8 cellular contexts compared by ENCODE assay signal in the genomic region with DNA sequence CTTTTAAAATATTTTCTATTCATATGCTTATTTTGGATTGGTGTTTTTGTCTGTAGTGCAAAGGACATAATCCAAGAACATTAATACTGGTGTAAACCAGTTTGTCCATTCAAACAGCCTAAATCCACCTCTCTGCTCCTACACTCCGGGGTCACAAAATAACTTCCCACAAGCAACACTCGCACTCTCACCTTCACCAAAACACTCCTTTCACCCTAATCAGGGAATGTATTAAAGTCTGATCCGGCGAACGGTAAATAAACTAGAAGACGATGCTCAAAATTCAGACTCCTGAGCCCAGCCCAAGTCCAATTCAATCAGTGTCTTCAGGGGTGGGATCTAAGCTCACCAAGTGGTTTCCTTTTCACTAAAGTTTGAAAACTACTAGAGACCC. TPM values are rescaled to one million over a fixed set of nuclear protein-coding genes. Genes with fewer than 3 reads are reported as not detected.
DNase-seq lines count a peak whose midpoint lies in the region; ATAC-seq, FAIRE-seq and TF ChIP-seq lines count a peak whose summit lies in the region.

No MANE protein-coding gene starts in this region.

- H3K27me3 ChIP-seq in Peyer's patch (no peaks in the 10 kb centered on the region), endothelial cell of umbilical vein (ENCODE audit: control insufficient read depth in 2 of 2, insufficient read depth in 2 of 2, low read length in 2 of 2) (no peaks in the 10 kb centered on the region)

- TSS peak; percentile 39 for BruUV-seq in endothelial cell of umbilical vein (replicated peaks; lab: Mats Ljungman, UMichigan)

- H3K27ac ChIP-seq in Peyer's patch: peak overlapping the region; percentile 81 to 90 (median 82)
- H3K27ac ChIP-seq in endothelial cell of umbilical vein (ENCODE audit: insufficient read depth, low read depth, low read length): peak overlapping the region; percentile 88

- H3K4me3 Mint-ChIP-seq in nephron progenitor cell: peak overlapping the region; percentile 93

- H3K4me3 ChIP-seq in Peyer's patch: peak overlapping the region; percentile 74 to 90 (median 84)
- H3K4me3 ChIP-seq in endothelial cell of umbilical vein (replicated peaks in 1 of 3; ENCODE audit: insufficient read depth in 1 of 3, low read depth in 1 of 3, low read length in 3 of 3): peak overlapping the region; percentile 61 to 99 (median 97)

- H3K9me1 ChIP-seq in endothelial cell of umbilical vein (replicated peaks; ENCODE audit: control insufficient read depth, extremely low read depth, insufficient read depth, low read length): no peaks in the 10 kb centered on the region

- no peaks in the 10 kb centered on the region for H3K9me3 Mint-ChIP-seq in nephron progenitor cell

- H3K9me3 ChIP-seq in Peyer's patch (no peaks in the 10 kb centered on the region), endothelial cell of umbilical vein (replicated peaks; ENCODE audit: control insufficient read depth, insufficient read depth, low read length) (no peaks in the 10 kb centered on the region)

- CTCF ChIA-PET in endothelial cell of umbilical vein (lab: Charles Lee): interaction anchor here (1.0 to 2.2 kb wide), 4 partner anchors 25 to 733 kb away, joined by 3 to 7 read pairs (median 4); a partner anchor contains a TSS

- POLR2A ChIA-PET in endothelial cell of umbilical vein (lab: Charles Lee): no interaction called here

- no peak for FAIRE-seq in endothelial cell of umbilical vein (lab: Jason Lieb, UNC)
- FAIRE-seq in GM19239 (lab: Jason Lieb, UNC): no peak

- H3K4me2 ChIP-seq in endothelial cell of umbilical vein (ENCODE audit: insufficient read depth, low read length): peak overlapping the region; percentile 95

- dilution Hi-C loops in endothelial cell of umbilical vein (cut with MboI; ENCODE audit: extremely low pct_ligation_motif_present, low sequenced_read_pairs): no loop called here

- peak overlapping the region; percentile 97 for H3K9ac ChIP-seq in endothelial cell of umbilical vein (replicated peaks; ENCODE audit: extremely low read depth, insufficient read depth, low read length)

- H3K27me3 Mint-ChIP-seq in nephron progenitor cell (ENCODE audit: low read depth, poor library complexity): peaks cover 18% of the 10 kb centered on the region

- DNase-seq in Peyer's patch (no peak), endothelial cell of umbilical vein (ENCODE audit: low read depth, low spot score) (peak; percentile 31), nephron progenitor cell (no peak), NCI-H2171 treated with DMSO at 0.1 percent for 48 hours (lab: John Stamatoyannopoulos, UW) (no peak), GM19239 (ENCODE audit: insufficient read length, low spot score) (no peak), AG08395 (ENCODE audit: low spot score) (no peak)

- peaks cover 51% of the 10 kb centered on the region for H3K79me2 ChIP-seq in endothelial cell of umbilical vein (ENCODE audit: control insufficient read depth, insufficient read depth, low read length)

- no peaks in the 10 kb centered on the region for H4K20me1 ChIP-seq in endothelial cell of umbilical vein (replicated peaks; ENCODE audit: control insufficient read depth, extremely low read depth, insufficient read depth, low read length)

- peaks cover 9% of the 10 kb centered on the region for H3K36me3 Mint-ChIP-seq in nephron progenitor cell (ENCODE audit: low read depth)

- no peaks in the 10 kb centered on the region for H3K36me3 ChIP-seq in Peyer's patch
- H3K36me3 ChIP-seq in endothelial cell of umbilical vein (ENCODE audit: control insufficient read depth in 2 of 2, extremely low read depth in 1 of 2, insufficient read depth in 2 of 2, low read length in 2 of 2): no peaks in the 10 kb centered on the region

- H3K4me1 Mint-ChIP-seq in nephron progenitor cell: peaks cover 48% of the 10 kb centered on the region

- peak; percentile 1 for ATAC-seq in GM21619 (IDR thresholded peaks at IDR 0.05; ENCODE audit: unreplicated experiment)
- no peak for ATAC-seq in HG03342 (IDR thresholded peaks at IDR 0.05; ENCODE audit: unreplicated experiment)

- H2AFZ ChIP-seq in endothelial cell of umbilical vein (ENCODE audit: low read depth, low read length): peak overlapping the region; percentile 90

- TF ChIP-seq CTCF in Peyer's patch (IDR thresholded peaks at IDR 0.05) (no peak), endothelial cell of umbilical vein (IDR thresholded peaks at IDR 0.05; ENCODE audit: extremely low read depth in 1 of 2, insufficient read depth in 1 of 2, low read depth in 1 of 2, low read length in 2 of 2) (no peak), nephron progenitor cell (IDR thresholded peaks at IDR 0.05) (no peak)

- peaks cover 0 to 12% (median 0%) of the 10 kb centered on the region in 4 donors for H3K4me1 ChIP-seq in Peyer's patch
- peaks cover 14% of the 10 kb centered on the region for H3K4me1 ChIP-seq in endothelial cell of umbilical vein (ENCODE audit: control insufficient read depth, extremely low read depth, insufficient read depth, low read length)

- peak overlapping the region; percentile 99 for H3K27ac Mint-ChIP-seq in nephron progenitor cell

- no peak for TF ChIP-seq POLR2A in Peyer's patch (IDR thresholded peaks at IDR 0.05)
- no peak for TF ChIP-seq POLR2A in endothelial cell of umbilical vein (IDR thresholded peaks at IDR 0.05; ENCODE audit: low read depth, low read length)

- intact Hi-C loops in endothelial cell of umbilical vein (cut with micrococcal nuclease): loop anchor here (1.0 to 10.0 kb wide), 3 partner anchors 66 to 649 kb away; a partner anchor contains a TSS

TF ChIP-seq in endothelial cell of umbilical vein, 7 proteins besides CTCF, POLR2A, EP300 and RAD21:
- no peak for TF ChIP-seq FOS (IDR thresholded peaks at IDR 0.05; ENCODE audit: borderline replicate concordance, insufficient read depth, low read length)
- TF ChIP-seq, protein P1, sequence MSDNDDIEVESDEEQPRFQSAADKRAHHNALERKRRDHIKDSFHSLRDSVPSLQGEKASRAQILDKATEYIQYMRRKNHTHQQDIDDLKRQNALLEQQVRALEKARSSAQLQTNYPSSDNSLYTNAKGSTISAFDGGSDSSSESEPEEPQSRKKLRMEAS (IDR thresholded peaks at IDR 0.05; ENCODE audit: insufficient read depth, insufficient read length): no peak
- TF ChIP-seq MYC (IDR thresholded peaks at IDR 0.05; ENCODE audit: low read depth, low read length): no peak
- no peak for TF ChIP-seq EZH2 (IDR thresholded peaks at IDR 0.05; ENCODE audit: borderline replicate concordance, low read depth, low read length, severe bottlenecking)
- no peak for TF ChIP-seq POLR2AphosphoS5 (IDR thresholded peaks at IDR 0.05; ENCODE audit: insufficient read depth, low read depth, low read length)
- TF ChIP-seq GATA2 (IDR thresholded peaks at IDR 0.05; ENCODE audit: insufficient read depth, insufficient read length, low read depth, low read length): no peak
- no peak for TF ChIP-seq JUN (IDR thresholded peaks at IDR 0.05; ENCODE audit: borderline replicate concordance, insufficient read depth, insufficient read length, low read depth)

RNA-seq across cellular contexts. Expression of a gene that starts 0.6 kb away (rescaled TPM):
- 10 to 100 TPM; 52.6 to 74.3 (median 58.9) TPM for total RNA-seq in Peyer's patch
- total RNA-seq in endothelial cell of umbilical vein: 46.5 and 46.7 TPM in 2 replicates
- polyA plus RNA-seq in endothelial cell of umbilical vein: 29.5 and 31.6 TPM in 2 replicates
- polyA plus RNA-seq in endothelial cell of umbilical vein (2011; cell fraction: cytosol; rRNA removed): 34.9 TPM in 2 replicates
- polyA plus RNA-seq in endothelial cell of umbilical vein (2011; cell fraction: nucleus; rRNA removed): 33.7 and 38.2 TPM in 2 replicates
- 38.0 and 44.7 TPM in 2 replicates for polyA plus RNA-seq in endothelial cell of umbilical vein (2012)
- 59.4 and 62.1 TPM in 2 replicates for polyA minus RNA-seq in endothelial cell of umbilical vein
- polyA minus RNA-seq in endothelial cell of umbilical vein (2011; cell fraction: cytosol; rRNA and poly(A)+ RNA removed): 16.2 TPM
- 87.4 and 110 TPM in 2 replicates for polyA minus RNA-seq in endothelial cell of umbilical vein (2011; cell fraction: nucleus; rRNA and poly(A)+ RNA removed)
